ENCODE assay signal across 1 cellular context in genomic region chr2:11669454-11670291, GRCh38.
TF ChIP-seq lines count a peak whose summit lies in the region.

Gene NTSR2 (minus strand): TSS chr2:11670195. CDS start chr2:11670129, 66 bp downstream.

TF ChIP-seq in GM23338, 12 proteins besides CTCF, POLR2A, EP300 and RAD21 (continued from another document):
- TF ChIP-seq REST (IDR thresholded peaks at IDR 0.05; ENCODE audit: unreplicated experiment) (peak; percentile 98), ZNF331 (CRISPR knock-in tag; IDR thresholded peaks at IDR 0.05; ENCODE audit: low read depth) (no peak), POLR2AphosphoS5 (IDR thresholded peaks at IDR 0.05; ENCODE audit: low read depth) (no peak), ETS1 (IDR thresholded peaks at IDR 0.05) (no peak), NANOG (IDR thresholded peaks at IDR 0.05; ENCODE audit: borderline replicate concordance) (no peak), STAT1 (IDR thresholded peaks at IDR 0.05; ENCODE audit: unreplicated experiment) (no peak), EZH2phosphoT487 (IDR thresholded peaks at IDR 0.05; ENCODE audit: unreplicated experiment) (no peak), ZNF114 (CRISPR knock-in tag; IDR thresholded peaks at IDR 0.05) (no peak), JUNB (IDR thresholded peaks at IDR 0.05; ENCODE audit: unreplicated experiment) (no peak), CREB1 (CRISPR knock-in tag; IDR thresholded peaks at IDR 0.05; ENCODE audit: low read depth) (no peak), EZH2 (IDR thresholded peaks at IDR 0.05; ENCODE audit: low read depth, unreplicated experiment) (no peak)
